1 cellular context compared by ENCODE assay signal in genomic region chr19:18000981-18001836, GRCh38.
A peak's percentile ranks its signal among the peaks of the same experiment; 100 is the strongest.
TF ChIP-seq lines count a peak whose summit lies in the region.

No MANE protein-coding gene starts in this region.

TF ChIP-seq in SK-N-SH, 30 proteins besides CTCF, POLR2A, EP300 and RAD21 (continued from another document):
- TF ChIP-seq REST (IDR thresholded peaks at IDR 0.05; ENCODE audit: low read depth, low read length): no peak
- TF ChIP-seq MAX (IDR thresholded peaks at IDR 0.05; ENCODE audit: low read depth): peak; percentile 67; the same call in 1 of the 2 replicates
- no peak for TF ChIP-seq FOXM1 (IDR thresholded peaks at IDR 0.05; ENCODE audit: low read depth)
- TF ChIP-seq, protein P1, sequence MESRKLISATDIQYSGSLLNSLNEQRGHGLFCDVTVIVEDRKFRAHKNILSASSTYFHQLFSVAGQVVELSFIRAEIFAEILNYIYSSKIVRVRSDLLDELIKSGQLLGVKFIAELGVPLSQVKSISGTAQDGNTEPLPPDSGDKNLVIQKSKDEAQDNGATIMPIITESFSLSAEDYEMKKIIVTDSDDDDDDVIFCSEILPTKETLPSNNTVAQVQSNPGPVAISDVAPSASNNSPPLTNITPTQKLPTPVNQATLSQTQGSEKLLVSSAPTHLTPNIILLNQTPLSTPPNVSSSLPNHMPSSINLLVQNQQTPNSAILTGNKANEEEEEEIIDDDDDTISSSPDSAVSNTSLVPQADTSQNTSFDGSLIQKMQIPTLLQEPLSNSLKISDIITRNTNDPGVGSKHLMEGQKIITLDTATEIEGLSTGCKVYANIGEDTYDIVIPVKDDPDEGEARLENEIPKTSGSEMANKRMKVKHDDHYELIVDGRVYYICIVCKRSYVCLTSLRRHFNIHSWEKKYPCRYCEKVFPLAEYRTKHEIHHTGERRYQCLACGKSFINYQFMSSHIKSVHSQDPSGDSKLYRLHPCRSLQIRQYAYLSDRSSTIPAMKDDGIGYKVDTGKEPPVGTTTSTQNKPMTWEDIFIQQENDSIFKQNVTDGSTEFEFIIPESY (IDR thresholded peaks at IDR 0.05; ENCODE audit: borderline replicate concordance, low read depth): no peak
- TF ChIP-seq MXI1 (IDR thresholded peaks at IDR 0.05; ENCODE audit: low read depth, low read length): peak; percentile 84
